ENCODE assay signal across 8 cellular contexts in genomic region chr11:109946322-109946846, GRCh38.
DNase-seq lines count a peak whose midpoint lies in the region; FAIRE-seq and TF ChIP-seq lines count a peak whose summit lies in the region.

No MANE protein-coding gene starts in this region.

- H4K20me1 ChIP-seq in GM23248 (ENCODE audit: insufficient read depth): no peaks in the 10 kb centered on the region
- H4K20me1 ChIP-seq in PC-9 (ENCODE audit: insufficient read depth): no peaks in the 10 kb centered on the region

- peak; percentile 98 for TF ChIP-seq CTCF in PC-9 (conservative IDR thresholded peaks at IDR 0.05)
- peak; percentile 86 to 96 (median 90) for TF ChIP-seq CTCF in transverse colon (IDR thresholded peaks at IDR 0.05)

- TF ChIP-seq POLR2A in transverse colon (IDR thresholded peaks at IDR 0.05): no peak

- H3K4me3 ChIP-seq in GM23248: peak overlapping the region; percentile 54
- peak overlapping the region; percentile 61 for H3K4me3 ChIP-seq in PC-9
- peak overlapping the region in 1 of 4 donors; percentile 23 for H3K4me3 ChIP-seq in transverse colon

- in situ Hi-C loops in GM23248 (cut with MboI): loop anchor here (25.0 kb wide), 1 partner anchor 1234 kb away; no protein-coding TSS in a partner anchor
- in situ Hi-C loops in KBM-7 (cut with MboI; ENCODE audit: low pct_unique_long_range_greater_than_20kb, low sequenced_read_pairs): no loop called here
- in situ Hi-C loops in transverse colon (cut with MboI; ENCODE audit: low pct_ligation_motif_present in 1 of 4, low pct_unique_long_range_greater_than_20kb in 1 of 4, low sequenced_read_pairs in 3 of 4): loop anchor here in 2 of 4 donors (25.0 kb wide), 2 partner anchors 241 to 1234 kb away; no protein-coding TSS in a partner anchor

- H3K9me2 ChIP-seq in GM23248 (ENCODE audit: insufficient read depth): no peaks in the 10 kb centered on the region
- no peaks in the 10 kb centered on the region for H3K9me2 ChIP-seq in PC-9 (ENCODE audit: insufficient read depth)

- H3K27ac ChIP-seq in GM23248: peak overlapping the region; percentile 86
- H3K27ac ChIP-seq in PC-9: peak overlapping the region; percentile 94
- peak overlapping the region; percentile 33 to 56 (median 50) for H3K27ac ChIP-seq in transverse colon

- peak overlapping the region; percentile 74 for H2AFZ ChIP-seq in GM23248
- peak overlapping the region; percentile 70 for H2AFZ ChIP-seq in PC-9

- peak overlapping the region; percentile 81 for H3K9ac ChIP-seq in GM23248

- POLR2A ChIA-PET in PC-9 (lab: Charles Lee; ENCODE audit: unreplicated experiment): interaction anchor here (0.7 kb wide), 1 partner anchor 60 kb away, joined by 4 read pairs; no protein-coding TSS in a partner anchor

- H3K4me2 ChIP-seq in GM23248 (ENCODE audit: unreplicated experiment): peak overlapping the region; percentile 66
- peak overlapping the region; percentile 90 for H3K4me2 ChIP-seq in PC-9

- CTCF ChIA-PET in PC-9 (lab: Charles Lee): no interaction called here

- no TSS peak for BruUV-seq in PC-9 (replicated peaks; lab: Mats Ljungman, UMichigan)

- peaks cover 5% of the 10 kb centered on the region for H3K4me1 ChIP-seq in GM23248 (ENCODE audit: insufficient read depth)
- H3K4me1 ChIP-seq in PC-9 (replicated peaks; ENCODE audit: insufficient read depth): peaks cover 11% of the 10 kb centered on the region
- peaks cover 0 to 9% (median 5%) of the 10 kb centered on the region in 4 donors for H3K4me1 ChIP-seq in transverse colon

- H3K36me3 ChIP-seq in GM23248 (ENCODE audit: low read depth): no peaks in the 10 kb centered on the region
- H3K36me3 ChIP-seq in PC-9 (ENCODE audit: low read depth): no peaks in the 10 kb centered on the region
- H3K36me3 ChIP-seq in transverse colon: no peaks in the 10 kb centered on the region

- DNase-seq in GM23248 (peak; percentile 97), KBM-7 (peak; percentile 92), PC-9 (peak; percentile 85 to 97), globus pallidus (ENCODE audit: low spot score) (peak; percentile 91), nucleus accumbens (lab: John Stamatoyannopoulos, UW) (peak in 55 of 56 donors; percentile 16 to 93 (median 70)), transverse colon (peak; percentile 88)
- DNase-seq in activated gamma-delta T cell treated with anti-CD3 and anti-CD28 coated beads, Interleukin-2, amount 50 U/mL, for 16 hours (ENCODE audit: low read depth): peak; percentile 17

- intact Hi-C loops in PC-9 (cut with micrococcal nuclease; ENCODE audit: unreplicated experiment): loop anchor here (1.0 to 10.0 kb wide), 8 partner anchors 146 to 487 kb away; partner anchors contain the start of gene RDX
- intact Hi-C loops in transverse colon (cut with DNase I; ENCODE audit: low total_unique reads): no loop called here

- H3F3A ChIP-seq in GM23248 (ENCODE audit: insufficient read depth): no peaks in the 10 kb centered on the region
- no peaks in the 10 kb centered on the region for H3F3A ChIP-seq in PC-9 (ENCODE audit: insufficient read depth, low read depth)

- TF ChIP-seq EP300 in transverse colon (IDR thresholded peaks at IDR 0.05; ENCODE audit: low read depth): no peak

- H3K27me3 ChIP-seq in GM23248 (replicated peaks; ENCODE audit: insufficient read depth) (no peaks in the 10 kb centered on the region), PC-9 (ENCODE audit: insufficient read depth, low read depth) (no peaks in the 10 kb centered on the region), transverse colon (no peaks in the 10 kb centered on the region)

- H3K79me2 ChIP-seq in GM23248 (ENCODE audit: insufficient read depth) (no peaks in the 10 kb centered on the region), PC-9 (ENCODE audit: low read depth) (peaks cover 5% of the 10 kb centered on the region; the same call in 1 of the 2 replicates)

- H3K9me3 ChIP-seq in GM23248 (ENCODE audit: low read depth) (no peaks in the 10 kb centered on the region), PC-9 (ENCODE audit: insufficient read depth, low read depth) (peaks cover 3% of the 10 kb centered on the region; the same call in 1 of the 2 replicates), transverse colon (no peaks in the 10 kb centered on the region)

- FAIRE-seq in G401.6 (lab: Jason Lieb, UNC): peak; percentile 91

- WGBS in GM23248 (ENCODE audit: low coverage in 1 of 2, low lambda C conversion rate in 2 of 2, missing lambda C conversion rate in 2 of 2), 2 experiments: 9 to 10% methylated on average over 8 of the region's 8 CpGs
- WGBS in transverse colon (ENCODE audit: low coverage in 1 of 2), 2 donors: 13 to 40% methylated on average over 1 to 8 of the region's 8 CpGs

Comparison
In these comparisons a context has a peak if more than half of its experiments do, and no peak if none do; other contexts are left out.
1. DNase-seq: peak in every context shown above with its lines; median percentile 97 in GM23248; 92 in KBM-7; 91 in PC-9; 91 in globus pallidus; 88 in transverse colon; 70 in nucleus accumbens; 17 in activated gamma-delta T cell treated with anti-CD3 and anti-CD28 coated beads, Interleukin-2, amount 50 U/mL, for 16 hours.